ENCODE assay signal across 21 cellular contexts in genomic region chr16:46427340-46428107, GRCh38.
"Had no signal": no experiment of that assay in that cellular context is flagged by ENCODE, and none has a peak within 500 bp of the region (broad histone marks: within the 10 kb centered on the region; RNA-seq: fewer than 3 reads in every experiment).

No MANE protein-coding gene starts in this region.

- H3K4me2 ChIP-seq: neural progenitor cell had no signal

- H3K4me3 ChIP-seq: lung, neural progenitor cell, psoas muscle, thyroid gland, upper lobe of right lung had no signal

- H3K9ac ChIP-seq: neural progenitor cell had no signal

- H3K27me3 ChIP-seq: neural progenitor cell, thyroid gland, upper lobe of right lung had no signal

- H3K27ac ChIP-seq: epithelial cell of prostate, heart right ventricle, neural progenitor cell, psoas muscle, right atrium auricular region, thyroid gland, upper lobe of right lung, VCaP had no signal

- H3K36me3 ChIP-seq: heart right ventricle, neural progenitor cell, right atrium auricular region, thyroid gland, upper lobe of right lung had no signal

- ATAC-seq: activated CD4-positive, CD25-positive, alpha-beta regulatory T cell treated with anti-CD3 and anti-CD28 coated beads, Interleukin-2, amount 50 U/mL, for 24 hours; activated T-cell treated with anti-CD3 and anti-CD28 coated beads, Interleukin-2, amount 50 U/mL, for 72 hours; heart right ventricle; left lobe of liver; naive thymus-derived CD8-positive, alpha-beta T cell; psoas muscle; stimulated activated naive CD8-positive, alpha-beta T cell treated with anti-CD3 and anti-CD28 coated beads, Interleukin-15, Interleukin-2, amounts not matched to agents 100 U/mL and 50 U/mL, for 24 hours; upper lobe of right lung had no signal

- H3K9me3 ChIP-seq: psoas muscle, thyroid gland, upper lobe of right lung had no signal

- DNase-seq: activated CD4-positive, alpha-beta memory T cell treated with anti-CD3 and anti-CD28 coated beads, Interleukin-2, amount 10 ng/mL, durations not matched to agents 7 days and 5 days; activated CD4-positive, alpha-beta T cell treated with anti-CD3 and anti-CD28 coated beads, Interleukin-2, amount 10 ng/mL, durations not matched to agents 24 days and 14 days; activated effector memory CD4-positive, alpha-beta T cell treated with Interleukin-2 at 50 U/mL for 16 hours; activated naive CD4-positive, alpha-beta T cell treated with anti-CD3 and anti-CD28 coated beads for 36 hours; activated T-cell treated with anti-CD3 and anti-CD28 coated beads, Interleukin-2, amount 50 U/mL, for 72 hours; amygdala; cerebellar nuclear complex; naive thymus-derived CD8-positive, alpha-beta T cell; psoas muscle; stimulated activated CD4-positive, alpha-beta T cell treated with anti-CD3 and anti-CD28 coated beads, Interleukin-4, amount 100 ng/mL, for 24 hours; stimulated activated naive CD8-positive, alpha-beta T cell treated with anti-CD3 and anti-CD28 coated beads, Interleukin-15, Interleukin-2, amounts not matched to agents 100 U/mL and 50 U/mL, for 24 hours; thyroid gland; upper lobe of right lung had no signal

- H2AFZ ChIP-seq: neural progenitor cell had no signal

- H3K4me1 ChIP-seq: heart right ventricle, neural progenitor cell, psoas muscle, right atrium auricular region, thyroid gland, upper lobe of right lung had no signal
